In genomic region chr5:90803891-90804290, GRCh38 we compare ENCODE assay signal across 14 cellular contexts.
"Had no signal": no experiment of that assay in that cellular context is flagged by ENCODE, and none has a peak within 500 bp of the region (broad histone marks: within the 10 kb centered on the region; RNA-seq: fewer than 3 reads in every experiment).

No MANE protein-coding gene starts in this region.

- H3K9me3 Mint-ChIP-seq: activated T-helper 1 cell treated with anti-CD3 and anti-CD28 coated beads, Interleukin-12 subunit alpha, Interleukin-12 subunit beta, Interleukin-2, Interleukin-4 antibody, amounts not matched to agents 30 ng/mL and 10 ng/mL and 1 ng/mL, durations not matched to agents 14 hours and 24 hours and 36 hours; effector memory CD8-positive, alpha-beta T cell; stimulated activated effector memory CD8-positive, alpha-beta T cell treated with anti-CD3 and anti-CD28 coated beads, Interleukin-12 subunit alpha, Interleukin-12 subunit beta, amount 100 ng/mL, for 72 hours had no signal

- H3K4me3 Mint-ChIP-seq: activated naive CD8-positive, alpha-beta T cell treated with anti-CD3 and anti-CD28 coated beads, Interleukin-2, amount 10 ng/mL, durations not matched to agents 7 days and 5 days; activated T-helper 1 cell treated with anti-CD3 and anti-CD28 coated beads, Interleukin-12 subunit alpha, Interleukin-12 subunit beta, Interleukin-2, Interleukin-4 antibody, amounts not matched to agents 30 ng/mL and 10 ng/mL and 1 ng/mL, durations not matched to agents 14 hours and 24 hours and 36 hours; dendritic cell treated with granulocyte-macrophage colony-stimulating factor and Interleukin-4, amounts not matched to agents 40 ng/mL and 50 ng/mL, for 4 days; effector memory CD8-positive, alpha-beta T cell; naive thymus-derived CD4-positive, alpha-beta T cell; stimulated activated effector memory CD8-positive, alpha-beta T cell treated with anti-CD3 and anti-CD28 coated beads, Interleukin-12 subunit alpha, Interleukin-12 subunit beta, amount 100 ng/mL, for 72 hours had no signal

- DNase-seq: activated CD4-positive, CD25-positive, alpha-beta regulatory T cell treated with anti-CD3 and anti-CD28 coated beads, Interleukin-2, amount 50 U/mL, for 72 hours; activated naive CD4-positive, alpha-beta T cell; activated naive CD8-positive, alpha-beta T cell treated with anti-CD3 and anti-CD28 coated beads, Interleukin-2, amount 10 ng/mL, durations not matched to agents 7 days and 5 days; aorta; effector memory CD8-positive, alpha-beta T cell; gastrocnemius medialis; heart right ventricle; naive thymus-derived CD4-positive, alpha-beta T cell; pancreas had no signal

- H3K4me1 Mint-ChIP-seq: activated naive CD8-positive, alpha-beta T cell treated with anti-CD3 and anti-CD28 coated beads, Interleukin-2, amount 10 ng/mL, durations not matched to agents 7 days and 5 days; naive thymus-derived CD4-positive, alpha-beta T cell; stimulated activated effector memory CD8-positive, alpha-beta T cell treated with anti-CD3 and anti-CD28 coated beads, Interleukin-12 subunit alpha, Interleukin-12 subunit beta, amount 100 ng/mL, for 72 hours had no signal

- H3K27ac Mint-ChIP-seq: activated naive CD8-positive, alpha-beta T cell treated with anti-CD3 and anti-CD28 coated beads, Interleukin-2, amount 10 ng/mL, durations not matched to agents 7 days and 5 days; activated T-helper 1 cell treated with anti-CD3 and anti-CD28 coated beads, Interleukin-12 subunit alpha, Interleukin-12 subunit beta, Interleukin-2, Interleukin-4 antibody, amounts not matched to agents 30 ng/mL and 10 ng/mL and 1 ng/mL, durations not matched to agents 14 hours and 24 hours and 36 hours; dendritic cell treated with granulocyte-macrophage colony-stimulating factor and Interleukin-4, amounts not matched to agents 40 ng/mL and 50 ng/mL, for 4 days; effector memory CD8-positive, alpha-beta T cell; naive thymus-derived CD4-positive, alpha-beta T cell; stimulated activated effector memory CD8-positive, alpha-beta T cell treated with anti-CD3 and anti-CD28 coated beads, Interleukin-12 subunit alpha, Interleukin-12 subunit beta, amount 100 ng/mL, for 72 hours had no signal

- H3K4me3 ChIP-seq: gastrocnemius medialis, heart right ventricle, lung, pancreas, tibial nerve had no signal

- H3K27me3 Mint-ChIP-seq: dendritic cell treated with granulocyte-macrophage colony-stimulating factor and Interleukin-4, amounts not matched to agents 40 ng/mL and 50 ng/mL, for 4 days had no signal

- H3K36me3 Mint-ChIP-seq: activated naive CD8-positive, alpha-beta T cell treated with anti-CD3 and anti-CD28 coated beads, Interleukin-2, amount 10 ng/mL, durations not matched to agents 7 days and 5 days; naive thymus-derived CD4-positive, alpha-beta T cell; stimulated activated effector memory CD8-positive, alpha-beta T cell treated with anti-CD3 and anti-CD28 coated beads, Interleukin-12 subunit alpha, Interleukin-12 subunit beta, amount 100 ng/mL, for 72 hours had no signal
